ENCODE assay signal across 8 cellular contexts in genomic region chr2:82345910-82346309, GRCh38.
"Had no signal": no experiment of that assay in that cellular context is flagged by ENCODE, and none has a peak within 500 bp of the region (broad histone marks: within the 10 kb centered on the region; RNA-seq: fewer than 3 reads in every experiment).

No MANE protein-coding gene starts in this region.

- DNase-seq: GDM1, GF-D8 had no signal

- ATAC-seq: GM12878 had no signal

- H3K4me3 ChIP-seq: GM12878 had no signal

- FAIRE-seq: G401.6, GM12878, GM12891, GM12892, GM18507, GM19239 had no signal
